Comparison of ENCODE assay signal across 24 cellular contexts in genomic region chr20:20839771-20840170, GRCh38.
"Had no signal": no experiment of that assay in that cellular context is flagged by ENCODE, and none has a peak within 500 bp of the region (broad histone marks: within the 10 kb centered on the region; RNA-seq: fewer than 3 reads in every experiment).

No MANE protein-coding gene starts in this region.

- DNase-seq: activated CD4-positive, alpha-beta T cell treated with anti-CD3 and anti-CD28 coated beads for 36 hours; activated CD4-positive, alpha-beta T cell treated with anti-CD3 and anti-CD28 coated beads, Interleukin-2, amount 10 ng/mL, durations not matched to agents 7 days and 5 days; activated CD4-positive, alpha-beta T cell treated with anti-CD3 and anti-CD28 coated beads, Interleukin-2, amount 50 U/mL, for 48 hours; activated CD8-positive, alpha-beta T cell treated with anti-CD3 and anti-CD28 coated beads, Interleukin-2, amount 10 ng/mL, durations not matched to agents 7 days and 5 days; activated gamma-delta T cell; activated naive CD4-positive, alpha-beta T cell treated with Interleukin-2 at 50 U/mL for 16 hours; activated naive CD8-positive, alpha-beta T cell treated with anti-CD3 and anti-CD28 coated beads, Interleukin-2, amount 10 ng/mL, durations not matched to agents 7 days and 5 days; activated T-cell treated with anti-CD3 and anti-CD28 coated beads, Interleukin-2, amount 50 U/mL, for 24 hours; amygdala; colonic mucosa; KBM-7; NCI-H1105; NCI-H1436; NCI-H1694; NCI-H1930; NCI-H2081 treated with DMSO at 0.1 percent for 48 hours; NCI-H510A; NCI-H526; NCI-H748 treated with DMSO at 0.1 percent for 48 hours; NK-92 treated with Interleukin-12 subunit alpha and Interleukin-12 subunit beta, amount 100 ng/mL, for 24 hours; OCI-M1; Right ventricle myocardium superior had no signal

- ATAC-seq: activated CD4-positive, alpha-beta T cell treated with anti-CD3 and anti-CD28 coated beads for 36 hours; activated CD4-positive, CD25-positive, alpha-beta regulatory T cell treated with anti-CD3 and anti-CD28 coated beads, Interleukin-2, amount 50 U/mL, for 24 hours; activated CD8-positive, alpha-beta T cell treated with anti-CD3 and anti-CD28 coated beads, Interleukin-2, amount 10 ng/mL, durations not matched to agents 7 days and 5 days; WTC11 had no signal
